In the genomic region with DNA sequence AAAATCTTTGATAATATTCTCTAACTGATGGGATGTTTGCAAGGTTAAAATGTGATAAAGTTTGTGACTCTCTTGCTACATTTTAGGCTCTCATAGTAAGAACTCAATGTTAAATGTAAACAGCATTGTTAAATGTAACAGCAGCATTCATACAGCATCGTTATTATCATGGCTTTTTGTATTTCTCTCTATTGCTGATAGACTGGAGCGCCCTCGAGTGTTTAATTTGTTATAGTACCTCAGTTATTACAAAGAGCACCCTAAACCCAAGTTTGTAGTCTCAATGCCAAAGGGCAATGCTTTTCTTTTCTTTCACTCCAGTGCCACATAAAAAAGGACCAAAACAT, we compare ENCODE assay signal across 8 cellular contexts. TPM values are rescaled to one million over a fixed set of nuclear protein-coding genes. Genes with fewer than 3 reads are reported as not detected.
DNase-seq lines count a peak whose midpoint lies in the region; ATAC-seq, FAIRE-seq and TF ChIP-seq lines count a peak whose summit lies in the region.

No MANE protein-coding gene starts in this region.

- H3K4me1 ChIP-seq in OCI-LY1 (ENCODE audit: insufficient read depth, low read length, severe bottlenecking): no peaks in the 10 kb centered on the region
- peaks cover 0 to 2% of the 10 kb centered on the region in 2 donors for H3K4me1 ChIP-seq in small intestine (ENCODE audit: control insufficient read depth in 2 of 2, insufficient read depth in 1 of 2, low read depth in 1 of 2, low read length in 1 of 2)
- H3K4me1 ChIP-seq in neuronal stem cell (ENCODE audit: control insufficient read depth in 2 of 2, insufficient read depth in 1 of 2, low read depth in 1 of 2, low read length in 2 of 2): no peaks in the 10 kb centered on the region

- H2AFZ ChIP-seq in OCI-LY1 (ENCODE audit: low read length) (no peak overlapping the region), neuronal stem cell (ENCODE audit: low read length) (no peak overlapping the region)

- peak; percentile 56 for TF ChIP-seq CTCF in AG04450 (IDR thresholded peaks at IDR 0.05; ENCODE audit: low read depth, low read length)
- TF ChIP-seq CTCF in GM12874 (IDR thresholded peaks at IDR 0.05; ENCODE audit: insufficient read depth, low read depth, low read length): peak; percentile 18; the same call in 1 of the 2 replicates
- peak; percentile 64 for TF ChIP-seq CTCF in OCI-LY1 (IDR thresholded peaks at IDR 0.05; ENCODE audit: low read length)

- no peak overlapping the region for H3K23ac ChIP-seq in neuronal stem cell (ENCODE audit: low read depth, low read length, poor library complexity)

- DNase-seq in AG04450 (ENCODE audit: low read depth, low spot score) (no peak), erythroblast (lab: John Stamatoyannopoulos, UW) (peak; percentile 74 to 82), small intestine (peak; percentile 87), putamen (ENCODE audit: low spot score) (no peak), neuronal stem cell (ENCODE audit: low spot score) (no peak)

- no peak overlapping the region for H2BK15ac ChIP-seq in neuronal stem cell (ENCODE audit: low read length)

- H3K27me3 ChIP-seq in AG04450 (ENCODE audit: control insufficient read depth, insufficient read depth, low read length) (peaks cover 16% of the 10 kb centered on the region), OCI-LY1 (ENCODE audit: insufficient read depth, low read length) (0 out of 2 replicates have a peak, but pooled peaks cover 4% of the 10 kb centered on the region), small intestine (ENCODE audit: control insufficient read depth in 2 of 2, insufficient read depth in 2 of 2, low read length in 2 of 2) (no peaks in the 10 kb centered on the region), neuronal stem cell (ENCODE audit: control insufficient read depth in 3 of 3, insufficient read depth in 3 of 3, low read depth in 1 of 3, low read length in 3 of 3) (peaks cover 0 to 7% (median 0%) of the 10 kb centered on the region in 3 experiments)

- H3K79me2 ChIP-seq in OCI-LY1 (ENCODE audit: insufficient read depth, low read length): no peaks in the 10 kb centered on the region

- no peak for FAIRE-seq in small intestine (lab: Jason Lieb, UNC)

- H3K79me1 ChIP-seq in neuronal stem cell (ENCODE audit: low read depth, low read length): no peaks in the 10 kb centered on the region

- no peak overlapping the region for H2BK5ac ChIP-seq in neuronal stem cell (ENCODE audit: low read length)

- no peak overlapping the region for H4K91ac ChIP-seq in neuronal stem cell (ENCODE audit: low read depth, low read length, poor library complexity)

- CTCF ChIA-PET in AG04450 (lab: Charles Lee): interaction anchor here (1.1 to 5.8 kb wide), 6 partner anchors 11 to 245 kb away, joined by 3 to 64 read pairs (median 9); no protein-coding TSS in a partner anchor

- no peak overlapping the region for H3K18ac ChIP-seq in neuronal stem cell (ENCODE audit: low read length)

- H3K36me3 ChIP-seq in OCI-LY1 (ENCODE audit: insufficient read depth, low read length): no peaks in the 10 kb centered on the region
- H3K36me3 ChIP-seq in small intestine (ENCODE audit: control insufficient read depth in 2 of 2, insufficient read depth in 2 of 2, low read length in 2 of 2): no peaks in the 10 kb centered on the region
- H3K36me3 ChIP-seq in neuronal stem cell (replicated peaks in 1 of 2; ENCODE audit: control insufficient read depth in 2 of 2, insufficient read depth in 2 of 2, low read length in 2 of 2): no peaks in the 10 kb centered on the region

- H3F3A ChIP-seq in OCI-LY1 (ENCODE audit: insufficient read depth, low read length): no peaks in the 10 kb centered on the region

- no peaks in the 10 kb centered on the region for H3K9me2 ChIP-seq in OCI-LY1 (ENCODE audit: low read depth, low read length)

- no peak overlapping the region for H2BK120ac ChIP-seq in neuronal stem cell (ENCODE audit: low read depth, low read length)

- H3K9me3 ChIP-seq in AG04450 (ENCODE audit: control insufficient read depth, insufficient read depth, low read length) (no peaks in the 10 kb centered on the region), OCI-LY1 (ENCODE audit: low read length) (no peaks in the 10 kb centered on the region), small intestine (ENCODE audit: control insufficient read depth, low read depth) (no peaks in the 10 kb centered on the region), neuronal stem cell (replicated peaks in 1 of 2; ENCODE audit: control insufficient read depth in 2 of 2, insufficient read depth in 1 of 2, low read depth in 1 of 2, low read length in 2 of 2) (no peaks in the 10 kb centered on the region)

- no peak overlapping the region for H3K9ac ChIP-seq in OCI-LY1 (ENCODE audit: low read length)
- no peak overlapping the region for H3K9ac ChIP-seq in neuronal stem cell (ENCODE audit: low read depth, low read length, poor library complexity)

- H2AK5ac ChIP-seq in neuronal stem cell (ENCODE audit: low read depth, low read length): no peak overlapping the region

- H3K14ac ChIP-seq in neuronal stem cell (ENCODE audit: low read length): no peak overlapping the region

- no peak overlapping the region for H2BK12ac ChIP-seq in neuronal stem cell (ENCODE audit: low read length)

- H3K4ac ChIP-seq in neuronal stem cell (ENCODE audit: low read length): no peak overlapping the region

- no peaks in the 10 kb centered on the region for H4K20me1 ChIP-seq in OCI-LY1 (ENCODE audit: insufficient read depth, low read length)

- no peak for ATAC-seq in GM21447 (IDR thresholded peaks at IDR 0.05; ENCODE audit: unreplicated experiment)

- H4K8ac ChIP-seq in neuronal stem cell (ENCODE audit: low read depth, low read length): no peak overlapping the region

- WGBS in small intestine, 3 donors: 3 to 12% (median 3%) methylated on average over 3 of the region's 3 CpGs
- no CpG with 5 or more reads among the region's 3 CpGs for WGBS in neuronal stem cell (ENCODE audit: extremely low coverage in 2 of 2, insufficient read length in 2 of 2, insufficient replicate concordance in 1 of 2), 2 donors

- TF ChIP-seq POLR2A in erythroblast (IDR thresholded peaks at IDR 0.05; ENCODE audit: low read length): no peak

- POLR2A ChIA-PET in AG04450 (lab: Yijun Ruan, JAX): no interaction called here

- no peak overlapping the region for H3K27ac ChIP-seq in AG04450 (ENCODE audit: low read depth, low read length)
- no peak overlapping the region for H3K27ac ChIP-seq in OCI-LY1 (ENCODE audit: low read depth, low read length, poor library complexity, severe bottlenecking)
- peak overlapping the region; percentile 87 to 89 for H3K27ac ChIP-seq in small intestine (ENCODE audit: low read depth in 1 of 2, low read length in 1 of 2)
- H3K27ac ChIP-seq in neuronal stem cell (replicated peaks; ENCODE audit: low read length): no peak overlapping the region

- H3K4me2 ChIP-seq in OCI-LY1 (ENCODE audit: low read length) (no peak overlapping the region), neuronal stem cell (ENCODE audit: insufficient read depth, low read length, poor library complexity, severe bottlenecking) (no peak overlapping the region)

- H3K4me3 ChIP-seq in AG04450 (ENCODE audit: low read depth, low read length) (no peak overlapping the region), OCI-LY1 (ENCODE audit: low read depth, low read length, poor library complexity, severe bottlenecking) (no peak overlapping the region), small intestine (ENCODE audit: low read depth in 1 of 2, low read length in 2 of 2) (no peak overlapping the region), neuronal stem cell (ENCODE audit: low read length in 2 of 2) (no peak overlapping the region)

RNA-seq across cellular contexts. Expression of a gene that starts 14.9 kb away (rescaled TPM):
- 11.2 and 12.6 TPM in 2 replicates for polyA plus RNA-seq in AG04450 (2011; rRNA removed)
- 17.5 and 24.0 TPM in 2 replicates for polyA minus RNA-seq in AG04450 (2011; rRNA and poly(A)+ RNA removed)
- polyA plus RNA-seq in small intestine: 1 to 10 TPM; 1.8 to 4.7 (median 2.4) TPM
- 7.4 TPM for polyA plus RNA-seq in neuronal stem cell (2013, experiment 1 of 2)
- polyA plus RNA-seq in neuronal stem cell (2013, experiment 2 of 2): 7.4 TPM

Comparison
In these comparisons a context has a peak if more than half of its experiments do, and no peak if none do; other contexts are left out.
1. DNase-seq: peak in erythroblast (2 of 2) and small intestine (single experiment); none in AG04450 (single experiment), putamen (single experiment) and neuronal stem cell (single experiment).
2. H3K27ac ChIP-seq: peak in small intestine (2 of 2); none in AG04450 (single experiment), OCI-LY1 (single experiment) and neuronal stem cell (single experiment).
3. Peak in every context shown above with its lines, with median percentiles within 50 percentile points of each other: CTCF ChIP-seq.